1 cellular context compared by ENCODE assay signal in genomic region chr1:1013105-1013921, GRCh38.
TF ChIP-seq lines count a peak whose summit lies in the region.

ISG15 (plus strand) TSS chr1:1013497; CDS start chr1:1013574, 77 bp downstream.

TF ChIP-seq in HepG2, 621 proteins besides CTCF, POLR2A, EP300 and RAD21 (continued from another document and continues in another):
- no peak for TF ChIP-seq ZFYVE20 (CRISPR knock-in tag; IDR thresholded peaks at IDR 0.05; ENCODE audit: borderline replicate concordance, low read depth)
- 0 out of 2 replicates have a peak, but pooled peaks have one; percentile 17 for TF ChIP-seq KAT7 (CRISPR knock-in tag; IDR thresholded peaks at IDR 0.05; ENCODE audit: borderline replicate concordance)
- TF ChIP-seq BCL6 (CRISPR knock-in tag; IDR thresholded peaks at IDR 0.05) = no peak
- TF ChIP-seq SOX13 (IDR thresholded peaks at IDR 0.05) = no peak
- TF ChIP-seq SOX13 (CRISPR knock-in tag; conservative IDR thresholded peaks at IDR 0.05 in 1 of 2, IDR thresholded peaks at IDR 0.05 in 1 of 2) = 0 out of 4 replicates have a peak, but pooled peaks of 1 of the 2 experiments have one; percentile 17
- TF ChIP-seq REST (IDR thresholded peaks at IDR 0.05; ENCODE audit: borderline replicate concordance in 1 of 2, low read depth in 1 of 2, low read length in 2 of 2) = no peak
- no peak for TF ChIP-seq ZSCAN5A (CRISPR knock-in tag; IDR thresholded peaks at IDR 0.05; ENCODE audit: borderline replicate concordance)
- TF ChIP-seq UBTF (CRISPR knock-in tag; IDR thresholded peaks at IDR 0.05) = peak; percentile 75
- no peak for TF ChIP-seq HNRNPH1 (optimal IDR thresholded peaks at IDR 0.05; ENCODE audit: low read depth, low read length)
- TF ChIP-seq ZKSCAN8 (CRISPR knock-in tag; IDR thresholded peaks at IDR 0.05; ENCODE audit: borderline replicate concordance) = 0 out of 2 replicates have a peak, but pooled peaks have one; percentile 51
- no peak for TF ChIP-seq JDP2 (CRISPR knock-in tag; IDR thresholded peaks at IDR 0.05; ENCODE audit: borderline replicate concordance)
- no peak for TF ChIP-seq ZSCAN29 (CRISPR knock-in tag; conservative IDR thresholded peaks at IDR 0.05)
- TF ChIP-seq ZNF180 (CRISPR knock-in tag; IDR thresholded peaks at IDR 0.05; ENCODE audit: borderline replicate concordance, low read depth) = no peak
- no peak for TF ChIP-seq HNF1B (CRISPR knock-in tag; IDR thresholded peaks at IDR 0.05)
- TF ChIP-seq ZNF605 (CRISPR knock-in tag; IDR thresholded peaks at IDR 0.05) = no peak
- no peak for TF ChIP-seq ZNF407 (CRISPR knock-in tag; IDR thresholded peaks at IDR 0.05; ENCODE audit: not compliant biosample characterization)
- TF ChIP-seq BCL3 (CRISPR knock-in tag; IDR thresholded peaks at IDR 0.05) = 0 out of 2 replicates have a peak, but pooled peaks have one; percentile 16
- TF ChIP-seq ZFP37 (CRISPR knock-in tag; IDR thresholded peaks at IDR 0.05; ENCODE audit: borderline replicate concordance) = no peak
- no peak for TF ChIP-seq ZBTB39 (CRISPR knock-in tag; IDR thresholded peaks at IDR 0.05)
- TF ChIP-seq ZMYM4 (CRISPR knock-in tag; IDR thresholded peaks at IDR 0.05) = peak; percentile 51; the same call in 1 of the 2 replicates
- TF ChIP-seq FOXM1 (CRISPR knock-in tag; IDR thresholded peaks at IDR 0.05) = no peak
- TF ChIP-seq XBP1 (CRISPR knock-in tag; IDR thresholded peaks at IDR 0.05) = no peak
- no peak for TF ChIP-seq ZNF761 (CRISPR knock-in tag; conservative IDR thresholded peaks at IDR 0.05)
- TF ChIP-seq ZFY (CRISPR knock-in tag; IDR thresholded peaks at IDR 0.05) = 0 out of 2 replicates have a peak, but pooled peaks have one; percentile 56
- TF ChIP-seq RFXANK (CRISPR knock-in tag; IDR thresholded peaks at IDR 0.05) = 0 out of 2 replicates have a peak, but pooled peaks have one; percentile 42
- TF ChIP-seq HES4 (CRISPR knock-in tag; IDR thresholded peaks at IDR 0.05; ENCODE audit: borderline replicate concordance) = no peak
- no peak for TF ChIP-seq BORCS8-MEF2B (CRISPR knock-in tag; IDR thresholded peaks at IDR 0.05)
- TF ChIP-seq HNRNPL (IDR thresholded peaks at IDR 0.05; ENCODE audit: low read depth, low read length) = no peak
- TF ChIP-seq THAP11 (CRISPR knock-in tag; IDR thresholded peaks at IDR 0.05) = peak; percentile 78
- TF ChIP-seq ZNF879 (CRISPR knock-in tag; IDR thresholded peaks at IDR 0.05) = no peak
- peak; percentile 25 for TF ChIP-seq ZEB1 (IDR thresholded peaks at IDR 0.05; ENCODE audit: insufficient replicate concordance, low read depth)
- TF ChIP-seq ZNF326 (CRISPR knock-in tag; IDR thresholded peaks at IDR 0.05; ENCODE audit: borderline replicate concordance) = no peak
- no peak for TF ChIP-seq SMAD9 (CRISPR knock-in tag; IDR thresholded peaks at IDR 0.05)
- TF ChIP-seq ZBTB43 (CRISPR knock-in tag; conservative IDR thresholded peaks at IDR 0.05) = no peak
- TF ChIP-seq KMT2B (CRISPR knock-in tag; IDR thresholded peaks at IDR 0.05) = peak; percentile 55; the same call in 1 of the 2 replicates
- no peak for TF ChIP-seq ZNF737 (CRISPR knock-in tag; IDR thresholded peaks at IDR 0.05; ENCODE audit: borderline replicate concordance)
- TF ChIP-seq ZMYM2 (CRISPR knock-in tag; IDR thresholded peaks at IDR 0.05) = no peak
- TF ChIP-seq ZNF746 (CRISPR knock-in tag; IDR thresholded peaks at IDR 0.05) = no peak
- TF ChIP-seq PHB2 (IDR thresholded peaks at IDR 0.05; ENCODE audit: partially characterized antibody) = no peak
- peak; percentile 65; the same call in 1 of the 2 replicates for TF ChIP-seq MIXL1 (CRISPR knock-in tag; IDR thresholded peaks at IDR 0.05)
